Comparison of ENCODE assay signal across 8 cellular contexts in the genomic region with DNA sequence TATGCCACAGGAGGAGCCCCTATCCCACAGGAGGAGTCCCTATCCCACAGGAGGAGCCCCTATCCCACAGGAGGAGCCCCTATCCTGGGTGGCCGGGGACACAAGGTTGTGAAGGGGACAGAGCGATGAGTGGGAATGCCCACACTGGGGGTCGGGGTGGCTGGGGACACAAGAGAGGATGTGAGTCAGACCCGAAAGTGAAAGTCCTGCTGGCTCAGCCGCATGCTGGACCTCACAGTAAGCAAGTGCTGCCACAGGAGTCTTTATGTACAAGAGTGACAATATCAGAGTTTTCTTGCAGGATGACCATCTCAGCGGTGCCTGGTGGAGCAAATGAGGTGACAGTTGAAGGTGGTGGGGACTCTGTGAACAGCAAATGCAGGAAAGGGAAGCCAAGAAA.
A peak's percentile ranks its signal among the peaks of the same experiment; 100 is the strongest.
DNase-seq lines count a peak whose midpoint lies in the region; ATAC-seq and TF ChIP-seq lines count a peak whose summit lies in the region.

No MANE protein-coding gene starts in this region.

- DNase-seq in Calu3 (peak; percentile 13), HK-2 (ENCODE audit: unreplicated experiment) (peak; percentile 49), neuronal stem cell (ENCODE audit: low spot score) (no peak), SHP77 treated with DMSO at 0.1 percent for 48 hours (lab: John Stamatoyannopoulos, UW) (no peak), hypothalamus (lab: John Stamatoyannopoulos, UW) (no peak), NCI-H526 (lab: John Stamatoyannopoulos, UW) (no peak)
- DNase-seq in activated naive CD8-positive, alpha-beta T cell treated with anti-CD3 and anti-CD28 coated beads, Interleukin-2, amount 10 ng/mL, durations not matched to agents 7 days and 5 days = peak; percentile 68

- POLR2A ChIA-PET in activated naive CD8-positive, alpha-beta T cell treated with anti-CD3 and anti-CD28 coated beads, Interleukin-2, amount 10 ng/mL, durations not matched to agents 7 days and 5 days (lab: Charles Lee) = no interaction called here

- peaks cover 18% of the 10 kb centered on the region for H3K27me3 Mint-ChIP-seq in Calu3 (ENCODE audit: unreplicated experiment)
- H3K27me3 Mint-ChIP-seq in activated naive CD8-positive, alpha-beta T cell treated with anti-CD3 and anti-CD28 coated beads, Interleukin-2, amount 10 ng/mL, durations not matched to agents 7 days and 5 days = no peaks in the 10 kb centered on the region

- no peak overlapping the region for H3K23ac ChIP-seq in neuronal stem cell (ENCODE audit: low read depth, low read length, poor library complexity)

- no peak overlapping the region for H2BK5ac ChIP-seq in neuronal stem cell (ENCODE audit: low read length)

- no peak overlapping the region for H3K4me2 ChIP-seq in neuronal stem cell (ENCODE audit: insufficient read depth, low read length, poor library complexity, severe bottlenecking)

- H3K9me3 Mint-ChIP-seq in Calu3 (ENCODE audit: low read depth, unreplicated experiment) = no peaks in the 10 kb centered on the region
- H3K9me3 Mint-ChIP-seq in activated naive CD8-positive, alpha-beta T cell treated with anti-CD3 and anti-CD28 coated beads, Interleukin-2, amount 10 ng/mL, durations not matched to agents 7 days and 5 days = no peaks in the 10 kb centered on the region

- H3K4me3 ChIP-seq in neuronal stem cell (ENCODE audit: low read length in 2 of 2) = no peak overlapping the region

- ATAC-seq in GM19438 (IDR thresholded peaks at IDR 0.05; ENCODE audit: low read depth, unreplicated experiment) = peak; percentile 78
- ATAC-seq in activated naive CD8-positive, alpha-beta T cell treated with anti-CD3 and anti-CD28 coated beads, Interleukin-2, amount 10 ng/mL, durations not matched to agents 7 days and 5 days (ENCODE audit: low read depth) = peak; percentile 77

- intact Hi-C loops in Calu3 (cut with micrococcal nuclease; ENCODE audit: unreplicated experiment) = no loop called here

- WGBS in neuronal stem cell (ENCODE audit: extremely low coverage in 2 of 2, insufficient read length in 2 of 2, insufficient replicate concordance in 1 of 2), 2 donors = no CpG with 5 or more reads among the region's 6 CpGs

- no peaks in the 10 kb centered on the region for H3K36me3 Mint-ChIP-seq in Calu3 (ENCODE audit: insufficient read depth, unreplicated experiment)
- no peaks in the 10 kb centered on the region for H3K36me3 Mint-ChIP-seq in activated naive CD8-positive, alpha-beta T cell treated with anti-CD3 and anti-CD28 coated beads, Interleukin-2, amount 10 ng/mL, durations not matched to agents 7 days and 5 days

- no peak overlapping the region for H3K27ac ChIP-seq in neuronal stem cell (replicated peaks; ENCODE audit: low read length)

- H3K14ac ChIP-seq in neuronal stem cell (ENCODE audit: low read length) = peak overlapping the region; percentile 71

- peak overlapping the region; percentile 67 for H2BK15ac ChIP-seq in neuronal stem cell (ENCODE audit: low read length)

- no TSS peak for BruUV-seq in Calu3 (replicated peaks; lab: Mats Ljungman, UMichigan)

- H3K36me3 ChIP-seq in neuronal stem cell (replicated peaks in 1 of 2; ENCODE audit: control insufficient read depth in 2 of 2, insufficient read depth in 2 of 2, low read length in 2 of 2) = no peaks in the 10 kb centered on the region

- peaks cover 2% of the 10 kb centered on the region for H3K79me1 ChIP-seq in neuronal stem cell (ENCODE audit: low read depth, low read length)

- no peaks in the 10 kb centered on the region for H3K4me1 Mint-ChIP-seq in Calu3 (ENCODE audit: low read depth, unreplicated experiment)
- H3K4me1 Mint-ChIP-seq in activated naive CD8-positive, alpha-beta T cell treated with anti-CD3 and anti-CD28 coated beads, Interleukin-2, amount 10 ng/mL, durations not matched to agents 7 days and 5 days = peaks cover 39% of the 10 kb centered on the region

- H3K27ac Mint-ChIP-seq in Calu3 (ENCODE audit: unreplicated experiment) = no peak overlapping the region
- peak overlapping the region; percentile 86 for H3K27ac Mint-ChIP-seq in activated naive CD8-positive, alpha-beta T cell treated with anti-CD3 and anti-CD28 coated beads, Interleukin-2, amount 10 ng/mL, durations not matched to agents 7 days and 5 days

- H2BK120ac ChIP-seq in neuronal stem cell (ENCODE audit: low read depth, low read length) = no peak overlapping the region

- no peaks in the 10 kb centered on the region for H3K9me3 ChIP-seq in neuronal stem cell (replicated peaks in 1 of 2; ENCODE audit: control insufficient read depth in 2 of 2, insufficient read depth in 1 of 2, low read depth in 1 of 2, low read length in 2 of 2)

- H3K18ac ChIP-seq in neuronal stem cell (ENCODE audit: low read length) = peak overlapping the region; percentile 76

- no peak overlapping the region for H2BK12ac ChIP-seq in neuronal stem cell (ENCODE audit: low read length)

- peaks cover 0 to 4% of the 10 kb centered on the region in 2 donors for H3K4me1 ChIP-seq in neuronal stem cell (ENCODE audit: control insufficient read depth in 2 of 2, insufficient read depth in 1 of 2, low read depth in 1 of 2, low read length in 2 of 2)

- peak overlapping the region; percentile 41 for H3K4me3 Mint-ChIP-seq in Calu3 (ENCODE audit: low read depth, unreplicated experiment)
- peak overlapping the region; percentile 90 for H3K4me3 Mint-ChIP-seq in activated naive CD8-positive, alpha-beta T cell treated with anti-CD3 and anti-CD28 coated beads, Interleukin-2, amount 10 ng/mL, durations not matched to agents 7 days and 5 days

- peaks cover 0 to 8% (median 0%) of the 10 kb centered on the region in 3 experiments for H3K27me3 ChIP-seq in neuronal stem cell (ENCODE audit: control insufficient read depth in 3 of 3, insufficient read depth in 3 of 3, low read depth in 1 of 3, low read length in 3 of 3)

- no peak overlapping the region for H2AFZ ChIP-seq in neuronal stem cell (ENCODE audit: low read length)

- H3K9ac ChIP-seq in neuronal stem cell (ENCODE audit: low read depth, low read length, poor library complexity) = no peak overlapping the region

- H3K4ac ChIP-seq in neuronal stem cell (ENCODE audit: low read length) = no peak overlapping the region

- no peak overlapping the region for H4K8ac ChIP-seq in neuronal stem cell (ENCODE audit: low read depth, low read length)

- CTCF ChIA-PET in Calu3 (lab: Charles Lee) = no interaction called here

- TF ChIP-seq CTCF in Calu3 (IDR thresholded peaks at IDR 0.05; ENCODE audit: unreplicated experiment) = no peak

- peak overlapping the region; percentile 88 for H2AK5ac ChIP-seq in neuronal stem cell (ENCODE audit: low read depth, low read length)

- no peak overlapping the region for H4K91ac ChIP-seq in neuronal stem cell (ENCODE audit: low read depth, low read length, poor library complexity)

Comparison
In these comparisons a context has a peak if more than half of its experiments do, and no peak if none do; other contexts are left out.
1. DNase-seq: peak in Calu3 (single experiment), HK-2 (single experiment) and activated naive CD8-positive, alpha-beta T cell treated with anti-CD3 and anti-CD28 coated beads, Interleukin-2, amount 10 ng/mL, durations not matched to agents 7 days and 5 days (single experiment); none in neuronal stem cell (single experiment), SHP77 treated with DMSO at 0.1 percent for 48 hours (single experiment), hypothalamus (0 of 51) and NCI-H526 (0 of 2).